ENCODE assay signal across 22 cellular contexts in the genomic region with DNA sequence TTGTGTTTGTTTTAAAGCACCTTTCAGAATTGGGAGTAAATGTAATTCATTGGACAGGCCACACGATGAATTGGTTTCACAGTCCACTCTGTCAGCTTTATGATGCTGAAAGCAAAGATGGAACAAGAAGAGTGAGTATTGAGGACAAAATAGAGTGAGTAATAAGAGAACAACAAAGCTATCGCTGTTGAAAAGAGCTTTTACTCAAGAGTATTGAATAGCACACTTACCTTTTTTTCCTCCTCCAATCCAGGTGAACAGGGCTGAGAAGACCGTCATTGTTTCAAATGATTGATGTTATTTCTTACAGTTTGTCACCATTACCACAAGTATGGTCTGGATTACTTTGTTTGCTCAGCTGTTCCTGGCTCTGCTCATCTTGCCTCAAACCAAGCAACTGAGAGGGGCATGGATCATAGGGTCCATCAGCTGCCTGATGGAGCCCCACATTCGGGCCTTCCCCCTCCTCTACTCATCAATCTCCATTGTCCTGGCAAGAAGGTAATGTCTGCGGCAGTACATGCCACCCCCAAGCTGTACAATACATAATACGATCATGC.
DNase-seq lines count a peak whose midpoint lies in the region; ATAC-seq lines count a peak whose summit lies in the region.
"Had no signal": no experiment of that assay in that cellular context is flagged by ENCODE, and none has a peak within 500 bp of the region (broad histone marks: within the 10 kb centered on the region; RNA-seq: fewer than 3 reads in every experiment).

No MANE protein-coding gene starts in this region.

- ATAC-seq in GM21526 (IDR thresholded peaks at IDR 0.05; ENCODE audit: low FRiP score, unreplicated experiment): no peak
- no peak for ATAC-seq in stimulated activated naive CD8-positive, alpha-beta T cell treated with anti-CD3 and anti-CD28 coated beads, Interleukin-15, Interleukin-2, amounts not matched to agents 100 U/mL and 50 U/mL, for 24 hours
- ATAC-seq in GM21717 (IDR thresholded peaks at IDR 0.05; ENCODE audit: unreplicated experiment): no peak
- ATAC-seq: effector memory CD8-positive, alpha-beta T cell; heart right ventricle; SK-N-SH treated with all-trans-retinoic acid at 6 μM for 48 hours had no signal

- peak; percentile 28 for DNase-seq in NCI-H2029 (lab: John Stamatoyannopoulos, UW)
- DNase-seq in NCI-H2029 treated with DMSO at 0.1 percent for 48 hours (lab: John Stamatoyannopoulos, UW): no peak
- peak; percentile 86 for DNase-seq in NCI-H2081 treated with DMSO at 0.1 percent for 48 hours (lab: John Stamatoyannopoulos, UW)
- DNase-seq in NCI-H774 (lab: John Stamatoyannopoulos, UW): peak; percentile 89
- DNase-seq in occipital lobe (lab: John Stamatoyannopoulos, UW): no peak
- no peak for DNase-seq in stimulated activated naive CD8-positive, alpha-beta T cell treated with anti-CD3 and anti-CD28 coated beads, Interleukin-15, Interleukin-2, amounts not matched to agents 100 U/mL and 50 U/mL, for 24 hours
- DNase-seq: activated CD4-positive, alpha-beta T cell treated with anti-CD3 and anti-CD28 coated beads, Interleukin-2, amount 10 ng/mL, durations not matched to agents 24 days and 14 days; activated naive CD4-positive, alpha-beta T cell; activated T-cell treated with anti-CD3 and anti-CD28 coated beads, Interleukin-2, amount 50 U/mL, for 48 hours; CD4-positive, CD25-positive, alpha-beta regulatory T cell; DMS 273 treated with DMSO at 0.1 percent for 48 hours; effector memory CD8-positive, alpha-beta T cell; foreskin fibroblast; heart right ventricle; NCI-H226; posterior cingulate gyrus; RPMI8226; sigmoid colon; stimulated activated CD4-positive, alpha-beta T cell treated with anti-CD3 and anti-CD28 coated beads, Interleukin-15, amount 100 ng/mL, for 24 hours had no signal

Comparison
In these comparisons a context has a peak if more than half of its experiments do, and no peak if none do; other contexts are left out.
1. DNase-seq: peak in NCI-H2029 (single experiment), NCI-H2081 treated with DMSO at 0.1 percent for 48 hours (single experiment) and NCI-H774 (single experiment); none in NCI-H2029 treated with DMSO at 0.1 percent for 48 hours (single experiment), occipital lobe (single experiment) and stimulated activated naive CD8-positive, alpha-beta T cell treated with anti-CD3 and anti-CD28 coated beads, Interleukin-15, Interleukin-2, amounts not matched to agents 100 U/mL and 50 U/mL, for 24 hours (single experiment).